In genomic region chr10:59002011-59002410, GRCh38 we compare ENCODE assay signal across 21 cellular contexts.
"Had no signal": no experiment of that assay in that cellular context is flagged by ENCODE, and none has a peak within 500 bp of the region (broad histone marks: within the 10 kb centered on the region; RNA-seq: fewer than 3 reads in every experiment).

No MANE protein-coding gene starts in this region.

- H3K4me1 Mint-ChIP-seq: activated naive CD8-positive, alpha-beta T cell treated with anti-CD3 and anti-CD28 coated beads, Interleukin-2, amount 10 ng/mL, durations not matched to agents 7 days and 5 days; stimulated activated effector memory CD8-positive, alpha-beta T cell treated with anti-CD3 and anti-CD28 coated beads, Interleukin-12 subunit alpha, Interleukin-12 subunit beta, amount 100 ng/mL, for 72 hours; stimulated activated naive CD8-positive, alpha-beta T cell treated with anti-CD3 and anti-CD28 coated beads, Interleukin-15, amount 100 ng/mL, for 72 hours had no signal

- H3K4me3 ChIP-seq: cardiac muscle cell, gastrocnemius medialis, suprapubic skin, upper lobe of left lung had no signal

- H3K27me3 ChIP-seq: cardiac muscle cell, gastrocnemius medialis, suprapubic skin, upper lobe of left lung had no signal

- H3K27me3 Mint-ChIP-seq: activated naive CD8-positive, alpha-beta T cell treated with anti-CD3 and anti-CD28 coated beads, Interleukin-2, amount 10 ng/mL, durations not matched to agents 7 days and 5 days; effector memory CD8-positive, alpha-beta T cell; stimulated activated naive CD8-positive, alpha-beta T cell treated with anti-CD3 and anti-CD28 coated beads, Interleukin-15, amount 100 ng/mL, for 72 hours had no signal

- H3K27ac Mint-ChIP-seq: activated naive CD4-positive, alpha-beta T cell treated with anti-CD3 and anti-CD28 coated beads for 36 hours; activated naive CD8-positive, alpha-beta T cell treated with anti-CD3 and anti-CD28 coated beads, Interleukin-2, amount 10 ng/mL, durations not matched to agents 7 days and 5 days; effector memory CD8-positive, alpha-beta T cell; stimulated activated effector memory CD8-positive, alpha-beta T cell treated with anti-CD3 and anti-CD28 coated beads, Interleukin-12 subunit alpha, Interleukin-12 subunit beta, amount 100 ng/mL, for 72 hours; stimulated activated naive CD8-positive, alpha-beta T cell treated with anti-CD3 and anti-CD28 coated beads, Interleukin-15, amount 100 ng/mL, for 72 hours had no signal

- H3K36me3 ChIP-seq: cardiac muscle cell, gastrocnemius medialis, suprapubic skin, upper lobe of left lung had no signal

- H3K4me1 ChIP-seq: suprapubic skin, upper lobe of left lung had no signal

- H3K36me3 Mint-ChIP-seq: activated naive CD8-positive, alpha-beta T cell treated with anti-CD3 and anti-CD28 coated beads, Interleukin-2, amount 10 ng/mL, durations not matched to agents 7 days and 5 days; stimulated activated effector memory CD8-positive, alpha-beta T cell treated with anti-CD3 and anti-CD28 coated beads, Interleukin-12 subunit alpha, Interleukin-12 subunit beta, amount 100 ng/mL, for 72 hours had no signal

- H3K9me3 ChIP-seq: gastrocnemius medialis, suprapubic skin, upper lobe of left lung had no signal

- H3K9me3 Mint-ChIP-seq: activated naive CD4-positive, alpha-beta T cell treated with anti-CD3 and anti-CD28 coated beads for 36 hours; activated naive CD8-positive, alpha-beta T cell treated with anti-CD3 and anti-CD28 coated beads, Interleukin-2, amount 10 ng/mL, durations not matched to agents 7 days and 5 days; stimulated activated naive CD8-positive, alpha-beta T cell treated with anti-CD3 and anti-CD28 coated beads, Interleukin-15, amount 100 ng/mL, for 72 hours had no signal

- H3K4me3 Mint-ChIP-seq: activated naive CD4-positive, alpha-beta T cell treated with anti-CD3 and anti-CD28 coated beads for 36 hours; activated naive CD8-positive, alpha-beta T cell treated with anti-CD3 and anti-CD28 coated beads, Interleukin-2, amount 10 ng/mL, durations not matched to agents 7 days and 5 days; effector memory CD8-positive, alpha-beta T cell; stimulated activated effector memory CD8-positive, alpha-beta T cell treated with anti-CD3 and anti-CD28 coated beads, Interleukin-12 subunit alpha, Interleukin-12 subunit beta, amount 100 ng/mL, for 72 hours; stimulated activated naive CD8-positive, alpha-beta T cell treated with anti-CD3 and anti-CD28 coated beads, Interleukin-15, amount 100 ng/mL, for 72 hours had no signal

- H3K27ac ChIP-seq: cardiac muscle cell, suprapubic skin, upper lobe of left lung had no signal

- DNase-seq: activated CD4-positive, alpha-beta T cell treated with anti-CD3 and anti-CD28 coated beads for 4 hours; activated CD4-positive, alpha-beta T cell treated with anti-CD3 and anti-CD28 coated beads, Interleukin-2, amount 50 U/mL, for 48 hours; activated CD4-positive, CD25-positive, alpha-beta regulatory T cell; activated naive CD4-positive, alpha-beta T cell treated with anti-CD3 and anti-CD28 coated beads for 36 hours; activated naive CD8-positive, alpha-beta T cell treated with anti-CD3 and anti-CD28 coated beads, Interleukin-2, amount 10 ng/mL, durations not matched to agents 7 days and 5 days; activated T-cell treated with anti-CD3 and anti-CD28 coated beads, Interleukin-2, amount 50 U/mL, for 48 hours; amniotic stem cell; effector memory CD8-positive, alpha-beta T cell; gastrocnemius medialis; islet precursor cell; left colon; mesenchymal stem cell; nucleus accumbens; small intestine; stimulated activated CD4-positive, alpha-beta T cell treated with anti-CD3 and anti-CD28 coated beads, Interleukin-2, amount 100 ng/mL, for 24 hours; stimulated activated naive CD8-positive, alpha-beta T cell treated with anti-CD3 and anti-CD28 coated beads, Interleukin-15, amount 100 ng/mL, for 72 hours; T-helper 9 cell; upper lobe of left lung had no signal
